15 cellular contexts compared by ENCODE assay signal in genomic region chr5:38462972-38463633, GRCh38.
A peak's percentile ranks its signal among the peaks of the same experiment; 100 is the strongest.
DNase-seq lines count a peak whose midpoint lies in the region; ATAC-seq and TF ChIP-seq lines count a peak whose summit lies in the region.
"Had no signal": no experiment of that assay in that cellular context is flagged by ENCODE, and none has a peak within 500 bp of the region (broad histone marks: within the 10 kb centered on the region; RNA-seq: fewer than 3 reads in every experiment).

No MANE protein-coding gene starts in this region.

- no peak overlapping the region for H3K4ac ChIP-seq in mesenchymal stem cell (ENCODE audit: low read depth in 1 of 2, low read length in 2 of 2)

- no peak overlapping the region for H2BK15ac ChIP-seq in mesenchymal stem cell (ENCODE audit: low read depth, poor library complexity, severe bottlenecking)

- TF ChIP-seq EP300 in tibial nerve (IDR thresholded peaks at IDR 0.05): no peak

- H3K36me3 ChIP-seq in mesenchymal stem cell (ENCODE audit: control insufficient read depth in 1 of 2, insufficient read depth in 2 of 2, low read depth in 1 of 2, low read length in 2 of 2) (peaks cover 0 to 7% of the 10 kb centered on the region in 2 experiments), tibial nerve (peaks cover 0 to 5% (median 0%) of the 10 kb centered on the region in 3 donors), colonic mucosa (no peaks in the 10 kb centered on the region)

- H3K23ac ChIP-seq in mesenchymal stem cell (ENCODE audit: low read length in 2 of 2): no peak overlapping the region

- DNase-seq in DMS53 (lab: John Stamatoyannopoulos, UW): peak; percentile 47
- DNase-seq in DMS53 treated with DMSO at 0.1 percent for 48 hours (lab: John Stamatoyannopoulos, UW; ENCODE audit: unreplicated experiment): no peak
- DNase-seq in astrocyte of the spinal cord (ENCODE audit: low read depth, low spot score): peak; percentile 16
- peak; percentile 86 for DNase-seq in mesenchymal stem cell
- no peak for DNase-seq in tibial nerve (ENCODE audit: low spot score in 2 of 2)
- no peak for DNase-seq in colonic mucosa
- DNase-seq: activated CD4-positive, alpha-beta T cell treated with anti-CD3 and anti-CD28 coated beads, Interleukin-2, amount 10 ng/mL, durations not matched to agents 7 days and 5 days; activated gamma-delta T cell; NCI-H2081; stimulated activated CD4-positive, alpha-beta T cell treated with anti-CD3 and anti-CD28 coated beads, Interleukin-4, amount 100 ng/mL, for 1 hour; stimulated activated naive CD8-positive, alpha-beta T cell treated with anti-CD3 and anti-CD28 coated beads, Interleukin-15, Interleukin-2, amounts not matched to agents 100 U/mL and 50 U/mL, for 24 hours had no signal

- H3K27me3 ChIP-seq in mesenchymal stem cell (ENCODE audit: control insufficient read depth in 1 of 2, insufficient read depth in 1 of 2, low read length in 2 of 2) (no peaks in the 10 kb centered on the region), tibial nerve (no peaks in the 10 kb centered on the region), colonic mucosa (no peaks in the 10 kb centered on the region)

- H4K8ac ChIP-seq in mesenchymal stem cell (ENCODE audit: low read length): no peak overlapping the region

- H3K4me3 ChIP-seq in astrocyte of the spinal cord (ENCODE audit: low read depth, low read length): no peak overlapping the region
- peak overlapping the region in 1 of 2 experiments; percentile 21 for H3K4me3 ChIP-seq in mesenchymal stem cell (ENCODE audit: insufficient read depth in 1 of 2, low read depth in 1 of 2, low read length in 2 of 2)
- H3K4me3 ChIP-seq in tibial nerve: no peak overlapping the region
- no peak overlapping the region for H3K4me3 ChIP-seq in colonic mucosa
- H3K4me3 ChIP-seq: GM12878 had no signal

- ATAC-seq in GM21515 (IDR thresholded peaks at IDR 0.05; ENCODE audit: unreplicated experiment) (no peak), GM18868 (IDR thresholded peaks at IDR 0.05; ENCODE audit: unreplicated experiment) (no peak)
- ATAC-seq: GM12878; stimulated activated naive CD8-positive, alpha-beta T cell treated with anti-CD3 and anti-CD28 coated beads, Interleukin-15, Interleukin-2, amounts not matched to agents 100 U/mL and 50 U/mL, for 24 hours had no signal

- intact Hi-C loops in colonic mucosa (cut with DNase I): no loop called here

- no peak overlapping the region for H3K4me2 ChIP-seq in mesenchymal stem cell (ENCODE audit: low read length, poor library complexity, severe bottlenecking)

- H3K14ac ChIP-seq in mesenchymal stem cell (ENCODE audit: low read length in 2 of 2): no peak overlapping the region

- peaks cover 5% of the 10 kb centered on the region for H3K79me1 ChIP-seq in mesenchymal stem cell (replicated peaks; ENCODE audit: low read length, poor library complexity, severe bottlenecking)

- no peak overlapping the region for H4K91ac ChIP-seq in mesenchymal stem cell (ENCODE audit: low read length)

- WGBS in mesenchymal stem cell: 43% methylated on average over 5 of the region's 7 CpGs
- 42 to 47% methylated on average over 7 of the region's 7 CpGs for WGBS in tibial nerve, 2 donors

- H3K9ac ChIP-seq in mesenchymal stem cell (ENCODE audit: low read length) (no peak overlapping the region), colonic mucosa (ENCODE audit: low read depth in 2 of 2, low read length in 2 of 2) (no peak overlapping the region)

- no peak overlapping the region for H2BK5ac ChIP-seq in mesenchymal stem cell (ENCODE audit: low read depth, low read length, poor library complexity, severe bottlenecking)

- peak overlapping the region; percentile 83 to 86 for H2BK12ac ChIP-seq in mesenchymal stem cell (ENCODE audit: low read length in 2 of 2)

- H3K4me1 ChIP-seq in mesenchymal stem cell (ENCODE audit: control insufficient read depth, insufficient read depth, low read depth, low read length) (peaks cover 28% of the 10 kb centered on the region), tibial nerve (peaks cover 0 to 55% (median 38%) of the 10 kb centered on the region in 4 donors), colonic mucosa (no peaks in the 10 kb centered on the region)

- in situ Hi-C loops in astrocyte of the spinal cord (cut with HindIII; ENCODE audit: low sequenced_read_pairs): no loop called here

- H2BK120ac ChIP-seq in mesenchymal stem cell (ENCODE audit: low read depth, low read length): peak overlapping the region; percentile 29

- no peak overlapping the region for H2AFZ ChIP-seq in mesenchymal stem cell (ENCODE audit: low read depth, low read length)

- H3K27ac ChIP-seq in mesenchymal stem cell (ENCODE audit: low read length, poor library complexity, severe bottlenecking): peak overlapping the region; percentile 81
- peak overlapping the region in 3 of 4 donors; percentile 22 to 95 (median 89) for H3K27ac ChIP-seq in tibial nerve
- H3K27ac ChIP-seq in colonic mucosa: no peak overlapping the region
- H3K27ac ChIP-seq: 22Rv1 had no signal

- TF ChIP-seq CTCF in astrocyte of the spinal cord (IDR thresholded peaks at IDR 0.05; ENCODE audit: low read depth, low read length): no peak
- TF ChIP-seq CTCF in tibial nerve (IDR thresholded peaks at IDR 0.05): no peak
- TF ChIP-seq CTCF in colonic mucosa (IDR thresholded peaks at IDR 0.05): no peak

- no peaks in the 10 kb centered on the region for H3K9me3 ChIP-seq in mesenchymal stem cell (ENCODE audit: control insufficient read depth, low read length)
- no peaks in the 10 kb centered on the region for H3K9me3 ChIP-seq in tibial nerve
- no peaks in the 10 kb centered on the region for H3K9me3 ChIP-seq in colonic mucosa

- TF ChIP-seq POLR2A in tibial nerve (IDR thresholded peaks at IDR 0.05): no peak

- peak overlapping the region; percentile 76 for H2AK5ac ChIP-seq in mesenchymal stem cell (ENCODE audit: low read length, severe bottlenecking)

- H3K18ac ChIP-seq in mesenchymal stem cell (ENCODE audit: low read depth in 1 of 2, low read length in 2 of 2): peak overlapping the region; percentile 76 to 80

Comparison
In these comparisons a context has a peak if more than half of its experiments do, and no peak if none do; other contexts are left out.
1. DNase-seq: peak in DMS53 (single experiment), astrocyte of the spinal cord (single experiment) and mesenchymal stem cell (single experiment); none in DMS53 treated with DMSO at 0.1 percent for 48 hours (single experiment), tibial nerve (0 of 2) and colonic mucosa (single experiment).